Comparison of ENCODE assay signal across 8 cellular contexts in the genomic region with DNA sequence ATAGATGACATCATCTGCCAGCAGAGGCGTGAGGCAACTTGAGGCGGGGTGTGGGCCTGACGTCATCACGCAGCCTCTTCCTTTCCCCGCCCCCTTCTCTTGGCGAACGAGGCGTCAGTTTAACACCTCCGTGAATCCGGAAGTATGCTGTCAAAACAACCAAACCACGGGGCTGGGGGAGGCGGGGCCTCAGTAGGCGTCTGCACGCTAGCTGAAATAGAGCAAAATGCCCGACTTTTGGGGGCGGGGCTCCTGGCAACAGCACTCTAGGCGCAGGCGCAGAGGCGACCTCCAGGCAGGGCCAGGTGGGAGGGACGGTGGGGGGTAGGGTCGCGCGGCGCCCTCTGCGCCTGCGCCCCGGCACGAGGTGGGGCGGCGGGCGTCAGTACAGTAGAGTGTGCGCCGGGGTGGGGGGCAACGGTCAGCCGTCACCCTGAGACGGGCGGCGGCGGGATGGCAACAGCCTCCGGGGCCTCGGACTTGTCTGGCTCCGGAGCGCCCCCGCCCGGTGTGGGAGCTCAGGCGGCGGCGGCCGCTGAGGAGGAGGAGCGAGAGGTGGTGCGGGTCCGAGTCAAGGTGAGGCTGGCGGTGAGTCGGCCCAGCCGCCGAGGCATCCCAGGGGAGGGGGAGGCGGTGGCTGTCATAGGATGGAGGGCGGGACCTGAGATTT. TPM values are rescaled to one million over a fixed set of nuclear protein-coding genes. Genes with fewer than 3 reads are reported as not detected.
DNase-seq lines count a peak whose midpoint lies in the region; FAIRE-seq and TF ChIP-seq lines count a peak whose summit lies in the region.

A gene with protein sequence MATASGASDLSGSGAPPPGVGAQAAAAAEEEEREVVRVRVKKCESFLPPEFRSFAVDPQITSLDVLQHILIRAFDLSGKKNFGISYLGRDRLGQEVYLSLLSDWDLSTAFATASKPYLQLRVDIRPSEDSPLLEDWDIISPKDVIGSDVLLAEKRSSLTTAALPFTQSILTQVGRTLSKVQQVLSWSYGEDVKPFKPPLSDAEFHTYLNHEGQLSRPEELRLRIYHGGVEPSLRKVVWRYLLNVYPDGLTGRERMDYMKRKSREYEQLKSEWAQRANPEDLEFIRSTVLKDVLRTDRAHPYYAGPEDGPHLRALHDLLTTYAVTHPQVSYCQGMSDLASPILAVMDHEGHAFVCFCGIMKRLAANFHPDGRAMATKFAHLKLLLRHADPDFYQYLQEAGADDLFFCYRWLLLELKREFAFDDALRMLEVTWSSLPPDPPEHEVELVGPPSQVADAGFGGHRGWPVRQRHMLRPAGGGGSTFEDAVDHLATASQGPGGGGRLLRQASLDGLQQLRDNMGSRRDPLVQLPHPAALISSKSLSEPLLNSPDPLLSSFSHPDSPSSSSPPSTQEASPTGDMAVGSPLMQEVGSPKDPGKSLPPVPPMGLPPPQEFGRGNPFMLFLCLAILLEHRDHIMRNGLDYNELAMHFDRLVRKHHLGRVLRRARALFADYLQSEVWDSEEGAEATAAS (plus strand): TSS at position 370 of the 670 bp plus-strand sequence. CDS start 84 bp downstream, at position 454.

- no peaks in the 10 kb centered on the region for H3K9me3 ChIP-seq in HEK293 (ENCODE audit: control insufficient read depth, insufficient read depth, low read depth, low read length)
- H3K9me3 ChIP-seq in neutrophil: no peaks in the 10 kb centered on the region

- POLR2A ChIA-PET in HEK293 (lab: Yijun Ruan, JAX): interaction anchor here (0.7 to 2.6 kb wide), 10 partner anchors 10 to 198 kb away, joined by 3 to 16 read pairs (median 4); a partner anchor contains a TSS

- peak; percentile 90 for DNase-seq in GM03348 (ENCODE audit: low spot score)
- DNase-seq in MV-4-11 (lab: John Stamatoyannopoulos, UW): peak; percentile 97
- peak; percentile 94 for DNase-seq in SK-N-DZ (ENCODE audit: low spot score)
- peak; percentile 98 for DNase-seq in activated naive CD4-positive, alpha-beta T cell treated with anti-CD3 and anti-CD28 coated beads for 36 hours
- DNase-seq in frontal cortex (ENCODE audit: low spot score in 2 of 2): peak; percentile 76
- DNase-seq in substantia nigra (lab: John Stamatoyannopoulos, UW): peak; percentile 37 to 95 (median 85)

- H3K27ac ChIP-seq in HEK293 (ENCODE audit: extremely low read depth, low read depth, low read length) (peak within 1 kb of the TSS; percentile 74), neutrophil (peak within 1 kb of the TSS; percentile 94), substantia nigra (ENCODE audit: low read depth, low read length, poor library complexity, severe bottlenecking) (peak within 1 kb of the TSS; percentile 86)

- peaks cover 12% of the 10 kb centered on the region for H3K36me3 Mint-ChIP-seq in activated naive CD4-positive, alpha-beta T cell treated with anti-CD3 and anti-CD28 coated beads for 36 hours (ENCODE audit: low read depth)

- H3K27me3 ChIP-seq in neutrophil: no peaks in the 10 kb centered on the region

- intact Hi-C loops in activated naive CD4-positive, alpha-beta T cell treated with anti-CD3 and anti-CD28 coated beads for 36 hours (cut with micrococcal nuclease): loop anchor here (1.0 to 2.0 kb wide), 6 partner anchors 18 to 262 kb away; a partner anchor contains a TSS

- CTCF ChIA-PET in HEK293 (lab: Yijun Ruan, JAX): interaction anchor here (0.5 to 0.9 kb wide), 7 partner anchors 12 to 1351 kb away, joined by 3 to 4 read pairs (median 3); no protein-coding TSS in a partner anchor
- CTCF ChIA-PET in activated naive CD4-positive, alpha-beta T cell treated with anti-CD3 and anti-CD28 coated beads for 36 hours (lab: Charles Lee): interaction anchor here (0.7 to 1.6 kb wide), 5 partner anchors 10 to 71 kb away, joined by 3 to 6 read pairs (median 5); no protein-coding TSS in a partner anchor

- peaks cover 12% of the 10 kb centered on the region for H3K4me1 Mint-ChIP-seq in activated naive CD4-positive, alpha-beta T cell treated with anti-CD3 and anti-CD28 coated beads for 36 hours (ENCODE audit: low read depth)

- H3K4me3 ChIP-seq in HEK293 (ENCODE audit: low read depth, low read length) (peak within 1 kb of the TSS; percentile 68), neutrophil (ENCODE audit: low read depth in 1 of 2, low read length in 1 of 2) (peak within 1 kb of the TSS; percentile 69 to 71)

- peak within 1 kb of the TSS; percentile 93 for H3K27ac Mint-ChIP-seq in activated naive CD4-positive, alpha-beta T cell treated with anti-CD3 and anti-CD28 coated beads for 36 hours

- no peaks in the 10 kb centered on the region for H3K9me3 Mint-ChIP-seq in activated naive CD4-positive, alpha-beta T cell treated with anti-CD3 and anti-CD28 coated beads for 36 hours

- peak; percentile 81 for TF ChIP-seq CTCF in HEK293 (tag by site-specific recombination; IDR thresholded peaks at IDR 0.05)
- TF ChIP-seq CTCF in neutrophil (IDR thresholded peaks at IDR 0.05): peak; percentile 65

- H3K27me3 Mint-ChIP-seq in activated naive CD4-positive, alpha-beta T cell treated with anti-CD3 and anti-CD28 coated beads for 36 hours (ENCODE audit: low read depth): no peaks in the 10 kb centered on the region

- H3K36me3 ChIP-seq in HEK293 (ENCODE audit: control insufficient read depth in 2 of 2, insufficient read depth in 1 of 2, low read length in 2 of 2) (peaks cover 12 to 18% of the 10 kb centered on the region in 2 experiments; a peak in 2 of 3 replicates), neutrophil (peaks cover 10% of the 10 kb centered on the region)

- peak within 1 kb of the TSS; percentile 88 for H3K4me3 Mint-ChIP-seq in activated naive CD4-positive, alpha-beta T cell treated with anti-CD3 and anti-CD28 coated beads for 36 hours

- H3K4me1 ChIP-seq in HEK293 (ENCODE audit: control insufficient read depth, insufficient read depth, low read length) (no peaks in the 10 kb centered on the region), neutrophil (ENCODE audit: control insufficient read depth in 1 of 2, insufficient read depth in 1 of 2, low read depth in 1 of 2, low read length in 1 of 2) (peaks cover 16 to 21% of the 10 kb centered on the region in 2 experiments)

- no peak for FAIRE-seq in frontal cortex (lab: Jason Lieb, UNC)

TF ChIP-seq in HEK293, 187 proteins besides CTCF, POLR2A, EP300 and RAD21 (continues in another document):
- peak; percentile 93 for TF ChIP-seq KLF10 (tag by site-specific recombination; IDR thresholded peaks at IDR 0.05)
- TF ChIP-seq ZNF132 (tag by site-specific recombination; IDR thresholded peaks at IDR 0.05; ENCODE audit: borderline replicate concordance): no peak
- peak; percentile 90 for TF ChIP-seq ZNF501 (tag by site-specific recombination; IDR thresholded peaks at IDR 0.05)
- TF ChIP-seq ZNF514 (tag by site-specific recombination; IDR thresholded peaks at IDR 0.05): no peak
- peak; percentile 96 for TF ChIP-seq GLIS2 (tag by site-specific recombination; IDR thresholded peaks at IDR 0.05)
- TF ChIP-seq KLF8 (tag by site-specific recombination; IDR thresholded peaks at IDR 0.05): peak; percentile 67
- TF ChIP-seq, protein P1, sequence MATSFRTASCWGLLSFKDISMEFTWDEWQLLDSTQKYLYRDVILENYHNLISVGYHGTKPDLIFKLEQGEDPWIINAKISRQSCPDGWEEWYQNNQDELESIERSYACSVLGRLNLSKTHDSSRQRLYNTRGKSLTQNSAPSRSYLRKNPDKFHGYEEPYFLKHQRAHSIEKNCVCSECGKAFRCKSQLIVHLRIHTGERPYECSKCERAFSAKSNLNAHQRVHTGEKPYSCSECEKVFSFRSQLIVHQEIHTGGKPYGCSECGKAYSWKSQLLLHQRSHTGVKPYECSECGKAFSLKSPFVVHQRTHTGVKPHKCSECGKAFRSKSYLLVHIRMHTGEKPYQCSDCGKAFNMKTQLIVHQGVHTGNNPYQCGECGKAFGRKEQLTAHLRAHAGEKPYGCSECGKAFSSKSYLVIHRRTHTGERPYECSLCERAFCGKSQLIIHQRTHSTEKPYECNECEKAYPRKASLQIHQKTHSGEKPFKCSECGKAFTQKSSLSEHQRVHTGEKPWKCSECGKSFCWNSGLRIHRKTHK (tag by site-specific recombination; IDR thresholded peaks at IDR 0.05): no peak
- TF ChIP-seq, protein P2, sequence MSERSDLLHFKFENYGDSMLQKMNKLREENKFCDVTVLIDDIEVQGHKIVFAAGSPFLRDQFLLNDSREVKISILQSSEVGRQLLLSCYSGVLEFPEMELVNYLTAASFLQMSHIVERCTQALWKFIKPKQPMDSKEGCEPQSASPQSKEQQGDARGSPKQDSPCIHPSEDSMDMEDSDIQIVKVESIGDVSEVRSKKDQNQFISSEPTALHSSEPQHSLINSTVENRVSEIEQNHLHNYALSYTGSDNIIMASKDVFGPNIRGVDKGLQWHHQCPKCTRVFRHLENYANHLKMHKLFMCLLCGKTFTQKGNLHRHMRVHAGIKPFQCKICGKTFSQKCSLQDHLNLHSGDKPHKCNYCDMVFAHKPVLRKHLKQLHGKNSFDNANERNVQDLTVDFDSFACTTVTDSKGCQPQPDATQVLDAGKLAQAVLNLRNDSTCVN (tag by site-specific recombination; optimal IDR thresholded peaks at IDR 0.05): peak; percentile 41
- TF ChIP-seq FEZF1 (tag by site-specific recombination; IDR thresholded peaks at IDR 0.05): 0 out of 2 replicates have a peak, but pooled peaks have one; percentile 22
- TF ChIP-seq, protein P3, sequence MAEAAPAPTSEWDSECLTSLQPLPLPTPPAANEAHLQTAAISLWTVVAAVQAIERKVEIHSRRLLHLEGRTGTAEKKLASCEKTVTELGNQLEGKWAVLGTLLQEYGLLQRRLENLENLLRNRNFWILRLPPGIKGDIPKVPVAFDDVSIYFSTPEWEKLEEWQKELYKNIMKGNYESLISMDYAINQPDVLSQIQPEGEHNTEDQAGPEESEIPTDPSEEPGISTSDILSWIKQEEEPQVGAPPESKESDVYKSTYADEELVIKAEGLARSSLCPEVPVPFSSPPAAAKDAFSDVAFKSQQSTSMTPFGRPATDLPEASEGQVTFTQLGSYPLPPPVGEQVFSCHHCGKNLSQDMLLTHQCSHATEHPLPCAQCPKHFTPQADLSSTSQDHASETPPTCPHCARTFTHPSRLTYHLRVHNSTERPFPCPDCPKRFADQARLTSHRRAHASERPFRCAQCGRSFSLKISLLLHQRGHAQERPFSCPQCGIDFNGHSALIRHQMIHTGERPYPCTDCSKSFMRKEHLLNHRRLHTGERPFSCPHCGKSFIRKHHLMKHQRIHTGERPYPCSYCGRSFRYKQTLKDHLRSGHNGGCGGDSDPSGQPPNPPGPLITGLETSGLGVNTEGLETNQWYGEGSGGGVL (tag by site-specific recombination; IDR thresholded peaks at IDR 0.05): peak; percentile 66
- peak; percentile 30 for TF ChIP-seq SP7 (tag by site-specific recombination; IDR thresholded peaks at IDR 0.05)

RNA-seq across cellular contexts. Expression of the gene that starts here (rescaled TPM):
- polyA plus RNA-seq in SK-N-DZ (2014; cell fraction: cytosol; rRNA removed): 3.7 and 5.4 TPM in 2 replicates
- polyA plus RNA-seq in SK-N-DZ (2014; cell fraction: nucleus; rRNA removed): 2.6 and 6.5 TPM in 2 replicates
- 10 to 100 TPM; 10.6 to 11.1 TPM for total RNA-seq in activated naive CD4-positive, alpha-beta T cell treated with anti-CD3 and anti-CD28 coated beads for 36 hours
- total RNA-seq in frontal cortex: 4.9 TPM

Comparison
In these comparisons a context has a peak if more than half of its experiments do, and no peak if none do; other contexts are left out.
1. Peak in every context shown above with its lines: DNase-seq, H3K4me3 ChIP-seq and H3K27ac ChIP-seq.